Comparison of ENCODE assay signal across 13 cellular contexts in the genomic region with DNA sequence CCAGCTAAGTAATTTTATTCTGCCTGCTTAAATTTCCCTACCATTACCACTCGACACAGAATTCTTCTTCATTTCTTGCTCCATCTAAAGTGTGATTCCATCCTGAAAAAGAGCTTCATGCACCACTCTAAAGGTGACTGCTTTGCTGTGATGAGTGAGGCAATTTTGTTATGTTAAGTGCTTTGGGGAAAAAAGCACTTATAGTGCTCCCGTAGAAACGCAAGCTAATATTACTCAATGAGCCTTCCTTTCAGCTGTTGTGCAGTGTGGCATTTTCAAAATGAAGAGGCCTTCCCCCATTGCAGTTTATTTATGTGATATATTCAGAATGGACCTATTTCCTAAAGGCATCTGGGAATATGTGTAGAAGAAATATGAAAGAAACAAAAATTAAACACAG.
"Had no signal": no experiment of that assay in that cellular context is flagged by ENCODE, and none has a peak within 500 bp of the region (broad histone marks: within the 10 kb centered on the region; RNA-seq: fewer than 3 reads in every experiment).

No MANE protein-coding gene starts in this region.

- DNase-seq: activated CD4-positive, alpha-beta T cell treated with anti-CD3 and anti-CD28 coated beads, Interleukin-2, amount 10 ng/mL, durations not matched to agents 24 days and 14 days; activated CD4-positive, CD25-positive, alpha-beta regulatory T cell; activated CD8-positive, alpha-beta memory T cell treated with anti-CD3 and anti-CD28 coated beads, Interleukin-2, amount 50 U/mL, for 48 hours; activated gamma-delta T cell; activated T-cell treated with anti-CD3 and anti-CD28 coated beads, Interleukin-2, amount 50 U/mL, for 72 hours; islet precursor cell; naive thymus-derived CD4-positive, alpha-beta T cell; retina; stimulated activated CD4-positive, alpha-beta T cell treated with anti-CD3 and anti-CD28 coated beads, Interleukin-4, amount 100 ng/mL, for 1 hour; stimulated activated naive B cell treated with anti-CD40 and anti-IgM and Interleukin-4, amounts not matched to agents 10 μg/mL and 1 μg/mL and 100 μg/mL, for 72 hours; transverse colon had no signal

- H3K36me3 ChIP-seq: neutrophil, transverse colon had no signal

- H3K9me3 ChIP-seq: neutrophil, transverse colon had no signal

- H3K4me3 Mint-ChIP-seq: activated CD4-positive, alpha-beta T cell treated with anti-CD3 and anti-CD28 coated beads, Interleukin-2, amount 10 ng/mL, durations not matched to agents 24 days and 14 days; activated T-cell treated with anti-CD3 and anti-CD28 coated beads, Interleukin-2, amount 50 U/mL, for 72 hours; naive thymus-derived CD4-positive, alpha-beta T cell; stimulated activated naive B cell treated with anti-CD40 and anti-IgM and Interleukin-4, amounts not matched to agents 10 μg/mL and 1 μg/mL and 100 μg/mL, for 72 hours had no signal

- ATAC-seq: activated naive CD4-positive, alpha-beta T cell treated with anti-CD3 and anti-CD28 coated beads, Interleukin-2, amount 50 U/mL, for 72 hours; activated T-cell treated with anti-CD3 and anti-CD28 coated beads, Interleukin-2, amount 50 U/mL, for 72 hours; naive thymus-derived CD4-positive, alpha-beta T cell; stimulated activated naive B cell treated with anti-CD40 and anti-IgM and Interleukin-4, amounts not matched to agents 10 μg/mL and 1 μg/mL and 100 μg/mL, for 72 hours had no signal

- H3K36me3 Mint-ChIP-seq: activated naive CD4-positive, alpha-beta T cell treated with anti-CD3 and anti-CD28 coated beads, Interleukin-2, amount 50 U/mL, for 72 hours; naive thymus-derived CD4-positive, alpha-beta T cell; stimulated activated naive B cell treated with anti-CD40 and anti-IgM and Interleukin-4, amounts not matched to agents 10 μg/mL and 1 μg/mL and 100 μg/mL, for 72 hours had no signal

- H3K9me3 Mint-ChIP-seq: activated naive CD4-positive, alpha-beta T cell treated with anti-CD3 and anti-CD28 coated beads, Interleukin-2, amount 50 U/mL, for 72 hours; stimulated activated naive B cell treated with anti-CD40 and anti-IgM and Interleukin-4, amounts not matched to agents 10 μg/mL and 1 μg/mL and 100 μg/mL, for 72 hours had no signal

- H3K4me3 ChIP-seq: transverse colon had no signal

- H3K27ac Mint-ChIP-seq: activated CD4-positive, alpha-beta T cell treated with anti-CD3 and anti-CD28 coated beads, Interleukin-2, amount 10 ng/mL, durations not matched to agents 24 days and 14 days; activated naive CD4-positive, alpha-beta T cell treated with anti-CD3 and anti-CD28 coated beads, Interleukin-2, amount 50 U/mL, for 72 hours; activated T-cell treated with anti-CD3 and anti-CD28 coated beads, Interleukin-2, amount 50 U/mL, for 72 hours; stimulated activated naive B cell treated with anti-CD40 and anti-IgM and Interleukin-4, amounts not matched to agents 10 μg/mL and 1 μg/mL and 100 μg/mL, for 72 hours had no signal

- H3K27me3 Mint-ChIP-seq: activated CD4-positive, alpha-beta T cell treated with anti-CD3 and anti-CD28 coated beads, Interleukin-2, amount 10 ng/mL, durations not matched to agents 24 days and 14 days; naive thymus-derived CD4-positive, alpha-beta T cell; stimulated activated naive B cell treated with anti-CD40 and anti-IgM and Interleukin-4, amounts not matched to agents 10 μg/mL and 1 μg/mL and 100 μg/mL, for 72 hours had no signal

- H3K4me1 Mint-ChIP-seq: activated CD4-positive, alpha-beta T cell treated with anti-CD3 and anti-CD28 coated beads, Interleukin-2, amount 10 ng/mL, durations not matched to agents 24 days and 14 days; stimulated activated naive B cell treated with anti-CD40 and anti-IgM and Interleukin-4, amounts not matched to agents 10 μg/mL and 1 μg/mL and 100 μg/mL, for 72 hours had no signal

- H3K27me3 ChIP-seq: neutrophil, transverse colon had no signal

- H3K4me1 ChIP-seq: transverse colon had no signal

- H3K27ac ChIP-seq: neutrophil, transverse colon had no signal
